In genomic region chr10:126439947-126440346, GRCh38 we compare ENCODE assay signal across 20 cellular contexts.
"Had no signal": no experiment of that assay in that cellular context is flagged by ENCODE, and none has a peak within 500 bp of the region (broad histone marks: within the 10 kb centered on the region; RNA-seq: fewer than 3 reads in every experiment).

No MANE protein-coding gene starts in this region.

- H3K27ac Mint-ChIP-seq: activated CD4-positive, alpha-beta T cell treated with anti-CD3 and anti-CD28 coated beads, Interleukin-2, amount 10 ng/mL, durations not matched to agents 7 days and 5 days; activated naive CD4-positive, alpha-beta T cell treated with anti-CD3 and anti-CD28 coated beads, Interleukin-2, amount 10 ng/mL, durations not matched to agents 7 days and 5 days; activated T-helper 17 cell treated with anti-CD3 and anti-CD28 coated beads, Interleukin-2, amount 50 U/mL, for 72 hours; effector memory CD8-positive, alpha-beta T cell; mesothelial cell of epicardium; neural progenitor cell; stimulated activated naive CD8-positive, alpha-beta T cell treated with anti-CD3 and anti-CD28 coated beads, Interleukin-15, amount 100 ng/mL, for 72 hours; T-helper 17 cell had no signal

- H3K4me1 Mint-ChIP-seq: activated CD4-positive, alpha-beta T cell treated with anti-CD3 and anti-CD28 coated beads, Interleukin-2, amount 10 ng/mL, durations not matched to agents 7 days and 5 days; activated naive CD4-positive, alpha-beta T cell treated with anti-CD3 and anti-CD28 coated beads, Interleukin-2, amount 10 ng/mL, durations not matched to agents 7 days and 5 days; activated T-helper 17 cell treated with anti-CD3 and anti-CD28 coated beads, Interleukin-2, amount 50 U/mL, for 72 hours; central memory CD8-positive, alpha-beta T cell; neural progenitor cell; stimulated activated naive CD8-positive, alpha-beta T cell treated with anti-CD3 and anti-CD28 coated beads, Interleukin-15, amount 100 ng/mL, for 72 hours; T-helper 17 cell had no signal

- H3K27me3 ChIP-seq: adrenal gland, body of pancreas, gastrocnemius medialis, neural progenitor cell, pancreas, testis had no signal

- H3K9me3 Mint-ChIP-seq: activated CD4-positive, alpha-beta T cell treated with anti-CD3 and anti-CD28 coated beads, Interleukin-2, amount 10 ng/mL, durations not matched to agents 7 days and 5 days had no signal

- H3K27ac ChIP-seq: adrenal gland, body of pancreas, gastrocnemius medialis, neural progenitor cell, pancreas, skin epidermis, testis had no signal

- H3K9ac ChIP-seq: neural progenitor cell had no signal

- H3K4me3 ChIP-seq: adrenal gland, body of pancreas, esophagus squamous epithelium, gastrocnemius medialis, neural progenitor cell, pancreas, skin epidermis, testis had no signal

- H3K4me2 ChIP-seq: neural progenitor cell had no signal

- H2AFZ ChIP-seq: neural progenitor cell had no signal

- H3K9me3 ChIP-seq: adrenal gland, body of pancreas, gastrocnemius medialis, pancreas, testis had no signal

- FAIRE-seq: pancreas, urothelium cell line had no signal

- H3K27me3 Mint-ChIP-seq: activated CD4-positive, alpha-beta T cell treated with anti-CD3 and anti-CD28 coated beads, Interleukin-2, amount 10 ng/mL, durations not matched to agents 7 days and 5 days; activated naive CD4-positive, alpha-beta T cell treated with anti-CD3 and anti-CD28 coated beads, Interleukin-2, amount 10 ng/mL, durations not matched to agents 7 days and 5 days; activated T-helper 17 cell treated with anti-CD3 and anti-CD28 coated beads, Interleukin-2, amount 50 U/mL, for 72 hours; central memory CD8-positive, alpha-beta T cell; effector memory CD8-positive, alpha-beta T cell; T-helper 17 cell had no signal

- H3K4me3 Mint-ChIP-seq: activated CD4-positive, alpha-beta T cell treated with anti-CD3 and anti-CD28 coated beads, Interleukin-2, amount 10 ng/mL, durations not matched to agents 7 days and 5 days; activated naive CD4-positive, alpha-beta T cell treated with anti-CD3 and anti-CD28 coated beads, Interleukin-2, amount 10 ng/mL, durations not matched to agents 7 days and 5 days; activated T-helper 17 cell treated with anti-CD3 and anti-CD28 coated beads, Interleukin-2, amount 50 U/mL, for 72 hours; central memory CD8-positive, alpha-beta T cell; mesothelial cell of epicardium; neural progenitor cell; stimulated activated naive CD8-positive, alpha-beta T cell treated with anti-CD3 and anti-CD28 coated beads, Interleukin-15, amount 100 ng/mL, for 72 hours; T-helper 17 cell had no signal

- DNase-seq: activated CD4-positive, alpha-beta T cell treated with anti-CD3 and anti-CD28 coated beads, Interleukin-2, amount 10 ng/mL, durations not matched to agents 7 days and 5 days; activated CD4-positive, CD25-positive, alpha-beta regulatory T cell; activated CD8-positive, alpha-beta memory T cell treated with anti-CD3 and anti-CD28 coated beads for 24 hours; activated naive CD4-positive, alpha-beta T cell treated with anti-CD3 and anti-CD28 coated beads, Interleukin-2, amount 10 ng/mL, durations not matched to agents 7 days and 5 days; adrenal gland; body of pancreas; effector memory CD8-positive, alpha-beta T cell; esophagus squamous epithelium; gastrocnemius medialis; pancreas; stimulated activated CD4-positive, alpha-beta T cell treated with anti-CD3 and anti-CD28 coated beads, Interleukin-4, amount 100 ng/mL, for 4 hours; stimulated activated naive CD8-positive, alpha-beta T cell treated with anti-CD3 and anti-CD28 coated beads, Interleukin-15, amount 100 ng/mL, for 72 hours; T-helper 17 cell; testis had no signal

- H3K36me3 Mint-ChIP-seq: activated naive CD4-positive, alpha-beta T cell treated with anti-CD3 and anti-CD28 coated beads, Interleukin-2, amount 10 ng/mL, durations not matched to agents 7 days and 5 days; mesothelial cell of epicardium; neural progenitor cell had no signal

- H3K36me3 ChIP-seq: adrenal gland, esophagus squamous epithelium, gastrocnemius medialis, neural progenitor cell, pancreas had no signal

- ATAC-seq: activated T-helper 17 cell treated with anti-CD3 and anti-CD28 coated beads, Interleukin-2, amount 50 U/mL, for 72 hours; body of pancreas; effector memory CD8-positive, alpha-beta T cell; gastrocnemius medialis; pancreas; stimulated activated naive CD8-positive, alpha-beta T cell treated with anti-CD3 and anti-CD28 coated beads, Interleukin-15, amount 100 ng/mL, for 72 hours; T-helper 17 cell had no signal

- H3K4me1 ChIP-seq: adrenal gland, body of pancreas, esophagus squamous epithelium, gastrocnemius medialis, neural progenitor cell, pancreas, testis had no signal
